34 cellular contexts compared by ENCODE assay signal in the genomic region with DNA sequence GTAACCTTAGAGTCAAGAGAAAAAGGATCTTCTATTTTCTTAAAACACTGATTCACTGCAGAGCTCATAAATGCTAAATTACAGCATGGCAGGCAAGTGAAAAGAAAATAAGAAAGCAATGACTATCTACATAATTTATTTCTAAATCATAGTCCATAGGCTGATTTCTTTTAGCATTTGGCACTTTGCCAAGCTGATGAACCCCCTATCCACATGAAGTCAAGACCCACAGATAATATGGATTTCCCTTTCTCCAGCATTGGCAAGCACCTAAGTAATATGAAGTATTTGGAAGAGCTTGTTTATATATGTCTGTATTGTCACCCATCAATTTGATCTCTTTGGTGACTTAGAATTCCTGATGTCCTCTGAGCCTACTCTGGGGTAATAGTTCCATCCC. TPM values are rescaled to one million over a fixed set of nuclear protein-coding genes. Genes with fewer than 3 reads are reported as not detected.
"Had no signal": no experiment of that assay in that cellular context is flagged by ENCODE, and none has a peak within 500 bp of the region (broad histone marks: within the 10 kb centered on the region; RNA-seq: fewer than 3 reads in every experiment).

No MANE protein-coding gene starts in this region.

- H3K4me3 ChIP-seq: adrenal gland, breast epithelium, cardiac muscle cell, esophagus muscularis mucosa, gastroesophageal sphincter had no signal

- ATAC-seq: activated CD4-positive, alpha-beta T cell treated with anti-CD3 and anti-CD28 coated beads for 36 hours; activated CD8-positive, alpha-beta memory T cell treated with anti-CD3 and anti-CD28 coated beads, Interleukin-2, amount 10 ng/mL, durations not matched to agents 7 days and 5 days; activated CD8-positive, alpha-beta T cell treated with anti-CD3 and anti-CD28 coated beads, Interleukin-2, amount 10 ng/mL, durations not matched to agents 7 days and 5 days; activated naive CD8-positive, alpha-beta T cell treated with anti-CD3 and anti-CD28 coated beads, Interleukin-2, amount 50 U/mL, for 24 hours; effector memory CD8-positive, alpha-beta T cell; gastroesophageal sphincter had no signal

- H3K4me1 Mint-ChIP-seq: activated CD4-positive, alpha-beta T cell treated with anti-CD3 and anti-CD28 coated beads for 36 hours; activated CD4-positive, alpha-beta T cell treated with anti-CD3 and anti-CD28 coated beads, Interleukin-2, amount 10 ng/mL, durations not matched to agents 24 days and 14 days; activated CD8-positive, alpha-beta memory T cell treated with anti-CD3 and anti-CD28 coated beads, Interleukin-2, amount 10 ng/mL, durations not matched to agents 7 days and 5 days; activated naive CD4-positive, alpha-beta T cell treated with anti-CD3 and anti-CD28 coated beads, Interleukin-2, amount 50 U/mL, for 24 hours; activated naive CD8-positive, alpha-beta T cell treated with anti-CD3 and anti-CD28 coated beads for 36 hours; activated naive CD8-positive, alpha-beta T cell treated with anti-CD3 and anti-CD28 coated beads, Interleukin-2, amount 50 U/mL, for 24 hours; brain had no signal

- H3K4me1 ChIP-seq: adrenal gland, breast epithelium, esophagus muscularis mucosa, gastroesophageal sphincter had no signal

- H3K36me3 ChIP-seq: adrenal gland, breast epithelium, cardiac muscle cell had no signal

- H3K9me3 Mint-ChIP-seq: activated CD4-positive, alpha-beta T cell treated with anti-CD3 and anti-CD28 coated beads, Interleukin-2, amount 10 ng/mL, durations not matched to agents 24 days and 14 days; activated naive CD4-positive, alpha-beta T cell treated with anti-CD3 and anti-CD28 coated beads for 36 hours; activated naive CD4-positive, alpha-beta T cell treated with anti-CD3 and anti-CD28 coated beads, Interleukin-2, amount 50 U/mL, for 24 hours; activated naive CD8-positive, alpha-beta T cell treated with anti-CD3 and anti-CD28 coated beads for 36 hours; activated naive CD8-positive, alpha-beta T cell treated with anti-CD3 and anti-CD28 coated beads, Interleukin-2, amount 50 U/mL, for 24 hours; activated T-helper 1 cell treated with anti-CD3 and anti-CD28 coated beads, Interleukin-12 subunit alpha, Interleukin-12 subunit beta, Interleukin-2, Interleukin-4 antibody, amounts not matched to agents 30 ng/mL and 10 ng/mL and 1 ng/mL, durations not matched to agents 14 hours and 24 hours and 36 hours; activated T-helper 2 cell treated with anti-CD3 and anti-CD28 coated beads, Interferon-gamma antibody, Interleukin-2, Interleukin-4, amounts not matched to agents 10 μg/mL and 5 μg/mL and 100 μg/mL, durations not matched to agents 14 hours and 24 hours and 36 hours; brain; effector memory CD8-positive, alpha-beta T cell had no signal

- H3K27me3 Mint-ChIP-seq: activated CD4-positive, alpha-beta memory T cell treated with anti-CD3 and anti-CD28 coated beads for 36 hours; activated CD4-positive, alpha-beta T cell treated with anti-CD3 and anti-CD28 coated beads for 36 hours; activated CD4-positive, alpha-beta T cell treated with anti-CD3 and anti-CD28 coated beads, Interleukin-2, amount 10 ng/mL, durations not matched to agents 24 days and 14 days; activated CD8-positive, alpha-beta memory T cell treated with anti-CD3 and anti-CD28 coated beads, Interleukin-2, amount 10 ng/mL, durations not matched to agents 7 days and 5 days; activated naive CD4-positive, alpha-beta T cell treated with anti-CD3 and anti-CD28 coated beads, Interleukin-2, amount 50 U/mL, for 24 hours; activated naive CD8-positive, alpha-beta T cell treated with anti-CD3 and anti-CD28 coated beads for 36 hours; activated naive CD8-positive, alpha-beta T cell treated with anti-CD3 and anti-CD28 coated beads, Interleukin-2, amount 50 U/mL, for 24 hours; effector memory CD8-positive, alpha-beta T cell had no signal

- H3K36me3 Mint-ChIP-seq: activated CD8-positive, alpha-beta memory T cell treated with anti-CD3 and anti-CD28 coated beads, Interleukin-2, amount 10 ng/mL, durations not matched to agents 7 days and 5 days; brain had no signal

- H3K4me3 Mint-ChIP-seq: activated CD4-positive, alpha-beta memory T cell treated with anti-CD3 and anti-CD28 coated beads for 36 hours; activated CD4-positive, alpha-beta T cell treated with anti-CD3 and anti-CD28 coated beads for 36 hours; activated CD4-positive, alpha-beta T cell treated with anti-CD3 and anti-CD28 coated beads, Interleukin-2, amount 10 ng/mL, durations not matched to agents 24 days and 14 days; activated CD8-positive, alpha-beta memory T cell treated with anti-CD3 and anti-CD28 coated beads, Interleukin-2, amount 10 ng/mL, durations not matched to agents 7 days and 5 days; activated CD8-positive, alpha-beta T cell treated with anti-CD3 and anti-CD28 coated beads, Interleukin-2, amount 10 ng/mL, durations not matched to agents 7 days and 5 days; activated naive CD4-positive, alpha-beta T cell treated with anti-CD3 and anti-CD28 coated beads for 36 hours; activated naive CD4-positive, alpha-beta T cell treated with anti-CD3 and anti-CD28 coated beads, Interleukin-2, amount 50 U/mL, for 24 hours; activated naive CD8-positive, alpha-beta T cell treated with anti-CD3 and anti-CD28 coated beads for 36 hours; activated naive CD8-positive, alpha-beta T cell treated with anti-CD3 and anti-CD28 coated beads, Interleukin-2, amount 50 U/mL, for 24 hours; activated T-helper 1 cell treated with anti-CD3 and anti-CD28 coated beads, Interleukin-12 subunit alpha, Interleukin-12 subunit beta, Interleukin-2, Interleukin-4 antibody, amounts not matched to agents 30 ng/mL and 10 ng/mL and 1 ng/mL, durations not matched to agents 14 hours and 24 hours and 36 hours; brain; effector memory CD8-positive, alpha-beta T cell had no signal

- H3K27ac ChIP-seq: adrenal gland, breast epithelium, cardiac muscle cell, esophagus muscularis mucosa, gastroesophageal sphincter had no signal

- H3K27ac Mint-ChIP-seq: activated CD4-positive, alpha-beta memory T cell treated with anti-CD3 and anti-CD28 coated beads for 36 hours; activated CD4-positive, alpha-beta T cell treated with anti-CD3 and anti-CD28 coated beads for 36 hours; activated CD4-positive, alpha-beta T cell treated with anti-CD3 and anti-CD28 coated beads, Interleukin-2, amount 10 ng/mL, durations not matched to agents 24 days and 14 days; activated CD8-positive, alpha-beta memory T cell treated with anti-CD3 and anti-CD28 coated beads, Interleukin-2, amount 10 ng/mL, durations not matched to agents 7 days and 5 days; activated CD8-positive, alpha-beta T cell treated with anti-CD3 and anti-CD28 coated beads, Interleukin-2, amount 10 ng/mL, durations not matched to agents 7 days and 5 days; activated naive CD4-positive, alpha-beta T cell treated with anti-CD3 and anti-CD28 coated beads for 36 hours; activated naive CD4-positive, alpha-beta T cell treated with anti-CD3 and anti-CD28 coated beads, Interleukin-2, amount 50 U/mL, for 24 hours; activated naive CD8-positive, alpha-beta T cell treated with anti-CD3 and anti-CD28 coated beads for 36 hours; activated naive CD8-positive, alpha-beta T cell treated with anti-CD3 and anti-CD28 coated beads, Interleukin-2, amount 50 U/mL, for 24 hours; activated T-helper 1 cell treated with anti-CD3 and anti-CD28 coated beads, Interleukin-12 subunit alpha, Interleukin-12 subunit beta, Interleukin-2, Interleukin-4 antibody, amounts not matched to agents 30 ng/mL and 10 ng/mL and 1 ng/mL, durations not matched to agents 14 hours and 24 hours and 36 hours; activated T-helper 2 cell treated with anti-CD3 and anti-CD28 coated beads, Interferon-gamma antibody, Interleukin-2, Interleukin-4, amounts not matched to agents 10 μg/mL and 5 μg/mL and 100 μg/mL, durations not matched to agents 14 hours and 24 hours and 36 hours; brain; effector memory CD8-positive, alpha-beta T cell had no signal

- H3K9me3 ChIP-seq: adrenal gland, breast epithelium, esophagus muscularis mucosa had no signal

- H3K27me3 ChIP-seq: adrenal gland, breast epithelium, cardiac muscle cell, esophagus muscularis mucosa, gastroesophageal sphincter had no signal

- DNase-seq: activated CD4-positive, alpha-beta memory T cell treated with anti-CD3 and anti-CD28 coated beads for 36 hours; activated CD4-positive, alpha-beta T cell treated with anti-CD3 and anti-CD28 coated beads for 36 hours; activated CD4-positive, alpha-beta T cell treated with anti-CD3 and anti-CD28 coated beads, Interleukin-2, amount 10 ng/mL, durations not matched to agents 24 days and 14 days; activated CD4-positive, CD25-positive, alpha-beta regulatory T cell; activated CD4-positive, CD25-positive, alpha-beta regulatory T cell treated with anti-CD3 and anti-CD28 coated beads, Interleukin-2, amount 50 U/mL, for 72 hours; activated CD8-positive, alpha-beta memory T cell treated with anti-CD3 and anti-CD28 coated beads, Interleukin-2, amount 10 ng/mL, durations not matched to agents 7 days and 5 days; activated CD8-positive, alpha-beta memory T cell treated with anti-CD3 and anti-CD28 coated beads, Interleukin-2, amount 50 U/mL, for 4 hours; activated CD8-positive, alpha-beta T cell treated with anti-CD3 and anti-CD28 coated beads, Interleukin-2, amount 10 ng/mL, durations not matched to agents 7 days and 5 days; activated effector memory CD4-positive, alpha-beta T cell treated with anti-CD3 and anti-CD28 coated beads, Interleukin-2, amount 50 U/mL, for 16 hours; activated naive CD4-positive, alpha-beta T cell treated with anti-CD3 and anti-CD28 coated beads for 36 hours; activated naive CD8-positive, alpha-beta T cell treated with anti-CD3 and anti-CD28 coated beads for 36 hours; activated naive CD8-positive, alpha-beta T cell treated with anti-CD3 and anti-CD28 coated beads, Interleukin-2, amount 50 U/mL, for 24 hours; activated T-cell treated with anti-CD3 and anti-CD28 coated beads, Interleukin-2, amount 50 U/mL, for 1 hour; activated T-cell treated with anti-CD3 and anti-CD28 coated beads, Interleukin-2, amount 50 U/mL, for 48 hours; adrenal gland; amygdala; aorta; central memory CD4-positive, alpha-beta T cell; cerebellar nuclear complex; cortex of kidney; dermis blood vessel endothelial cell; effector CD4-positive, alpha-beta T cell; effector memory CD8-positive, alpha-beta T cell; foreskin melanocyte; T-helper 2 cell had no signal

RNA-seq across cellular contexts. Expression of a gene that starts 47.9 kb away (rescaled TPM):
- total RNA-seq: activated CD4-positive, alpha-beta memory T cell treated with anti-CD3 and anti-CD28 coated beads for 36 hours; activated CD4-positive, alpha-beta T cell treated with anti-CD3 and anti-CD28 coated beads for 36 hours; activated CD4-positive, alpha-beta T cell treated with anti-CD3 and anti-CD28 coated beads, Interleukin-2, amount 10 ng/mL, durations not matched to agents 24 days and 14 days; activated CD8-positive, alpha-beta memory T cell treated with anti-CD3 and anti-CD28 coated beads for 36 hours; activated CD8-positive, alpha-beta memory T cell treated with anti-CD3 and anti-CD28 coated beads, Interleukin-2, amount 10 ng/mL, durations not matched to agents 7 days and 5 days; activated CD8-positive, alpha-beta T cell treated with anti-CD3 and anti-CD28 coated beads, Interleukin-2, amount 10 ng/mL, durations not matched to agents 7 days and 5 days; activated naive CD4-positive, alpha-beta T cell treated with anti-CD3 and anti-CD28 coated beads for 36 hours; activated naive CD8-positive, alpha-beta T cell treated with anti-CD3 and anti-CD28 coated beads for 36 hours; activated T-helper 1 cell treated with anti-CD3 and anti-CD28 coated beads, Interleukin-12 subunit alpha, Interleukin-12 subunit beta, Interleukin-2, Interleukin-4 antibody, amounts not matched to agents 30 ng/mL and 10 ng/mL and 1 ng/mL, durations not matched to agents 14 hours and 24 hours and 36 hours had no signal
